Comparison of ENCODE assay signal across 33 cellular contexts in the genomic region with DNA sequence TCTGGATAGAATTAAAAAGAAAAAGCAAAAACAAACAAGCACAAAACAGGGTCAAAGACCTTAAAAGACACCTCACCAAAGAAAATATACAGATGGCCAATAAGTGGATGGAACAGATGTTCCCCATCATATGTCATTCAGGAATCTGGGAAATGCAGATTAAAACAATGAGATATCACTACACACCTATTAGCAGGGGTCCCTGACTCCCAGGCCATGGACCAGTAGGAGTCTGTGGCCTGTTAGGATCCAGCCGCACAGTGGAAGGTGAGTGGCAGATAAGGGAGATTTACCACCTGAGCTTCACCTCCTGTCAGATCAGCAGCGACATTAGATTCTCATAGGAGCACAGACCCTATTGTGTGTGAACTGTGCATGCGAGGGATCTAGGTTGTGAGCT.
DNase-seq lines count a peak whose midpoint lies in the region; FAIRE-seq and TF ChIP-seq lines count a peak whose summit lies in the region.
"Had no signal": no experiment of that assay in that cellular context is flagged by ENCODE, and none has a peak within 500 bp of the region (broad histone marks: within the 10 kb centered on the region; RNA-seq: fewer than 3 reads in every experiment).

No MANE protein-coding gene starts in this region.

- H3K4ac ChIP-seq in H1 (replicated peaks; ENCODE audit: insufficient read length, low read depth, low read length), result no peak overlapping the region

- no peak for TF ChIP-seq POLR2A in H1 (IDR thresholded peaks at IDR 0.05; ENCODE audit: control extremely low read depth in 1 of 2, low read depth in 2 of 2, low read length in 2 of 2)

- no peak for FAIRE-seq in H1 (lab: Jason Lieb, UNC)
- FAIRE-seq: A204.1, A549, D721Med had no signal

- no peak overlapping the region for H3K56ac ChIP-seq in H1 (replicated peaks; ENCODE audit: insufficient read length, low read depth, low read length)

- no peak overlapping the region for H4K8ac ChIP-seq in H1 (ENCODE audit: extremely low read depth, insufficient read depth, low read length)

- H3K27ac ChIP-seq in H1 (ENCODE audit: low read depth, low read length), result no peak overlapping the region
- H3K27ac ChIP-seq: 22Rv1; A549; BLaER1; BLaER1 treated with 17β-estradiol and CSF1 and Interleukin-3, amounts not matched to agents 10 nM and 100 nM; C4-2B had no signal

- WGBS in H1 (ENCODE audit: extremely low coverage in 1 of 2, insufficient coverage in 1 of 2, insufficient read length in 1 of 2, insufficient replicate concordance in 2 of 2, low coverage in 1 of 2, low lambda C conversion rate in 2 of 2, missing lambda C conversion rate in 1 of 2), 2 experiments, result 90% methylated on average over 3 of the region's 3 CpGs; no CpG with 5 or more reads in 1 of the 2 experiments

- H3K9ac ChIP-seq in H1 (replicated peaks in 1 of 4; ENCODE audit: extremely low read depth in 1 of 4, low read depth in 3 of 4, low read length in 3 of 4), result no peak overlapping the region
- H3K9ac ChIP-seq: BLaER1; BLaER1 treated with 17β-estradiol and CSF1 and Interleukin-3, amounts not matched to agents 10 nM and 100 nM had no signal

- no peak overlapping the region for H2BK120ac ChIP-seq in H1 (replicated peaks; ENCODE audit: low read depth, low read length)

- peak overlapping the region; percentile 7; the same call in 1 of the 2 replicates for H2BK20ac ChIP-seq in H1 (ENCODE audit: low read length)

- H3K79me2 ChIP-seq in H1 (ENCODE audit: control insufficient read depth in 1 of 2, insufficient read depth in 2 of 2, low read length in 2 of 2), result 0 out of 4 replicates have a peak, but pooled peaks cover 0 to 4% of the 10 kb centered on the region in 2 experiments

- H3K36me3 ChIP-seq in H1 (ENCODE audit: control insufficient read depth in 2 of 4, insufficient read depth in 4 of 4, low read length in 3 of 4), result no peaks in the 10 kb centered on the region
- H3K36me3 ChIP-seq: BE2C; BLaER1; BLaER1 treated with 17β-estradiol and CSF1 and Interleukin-3, amounts not matched to agents 10 nM and 100 nM had no signal

- TF ChIP-seq RAD21 in H1 (IDR thresholded peaks at IDR 0.05 in 1 of 2, conservative IDR thresholded peaks at IDR 0.05 in 1 of 2; ENCODE audit: low read depth in 2 of 2, low read length in 2 of 2), result no peak

- H3K27me3 ChIP-seq in H1 (replicated peaks in 1 of 4; ENCODE audit: control insufficient read depth in 3 of 4, extremely low read depth in 1 of 4, insufficient read depth in 3 of 4, low read length in 3 of 4), result no peaks in the 10 kb centered on the region
- H3K27me3 ChIP-seq: BE2C; BLaER1; BLaER1 treated with 17β-estradiol and CSF1 and Interleukin-3, amounts not matched to agents 10 nM and 100 nM had no signal

- 0 out of 2 replicates have a peak overlapping the region, but pooled peaks have one; percentile 86 for H2AK5ac ChIP-seq in H1 (ENCODE audit: low read depth, low read length)

- no peaks in the 10 kb centered on the region for H3K9me3 ChIP-seq in H1 (ENCODE audit: insufficient read depth in 2 of 2, low read depth in 1 of 2, low read length in 1 of 2)
- H3K9me3 ChIP-seq: A549, BE2C, Caco-2 had no signal

- no peak overlapping the region for H3K4me2 ChIP-seq in H1 (ENCODE audit: insufficient read depth in 1 of 2, low read depth in 2 of 2, low read length in 2 of 2)
- H3K4me2 ChIP-seq: A549; BLaER1; BLaER1 treated with 17β-estradiol and CSF1 and Interleukin-3, amounts not matched to agents 10 nM and 100 nM had no signal

- no peak overlapping the region for H2AFZ ChIP-seq in H1 (ENCODE audit: low read length)

- no peak overlapping the region for H2BK15ac ChIP-seq in H1 (ENCODE audit: low read length)

- DNase-seq in NCI-H82 (lab: John Stamatoyannopoulos, UW), result peak; percentile 46
- no peak for DNase-seq in NCI-H82 treated with DMSO at 0.1 percent for 48 hours (lab: John Stamatoyannopoulos, UW; ENCODE audit: unreplicated experiment)
- peak; percentile 87 for DNase-seq in SK-N-DZ (ENCODE audit: low spot score)
- DNase-seq in H1 (ENCODE audit: low read depth in 1 of 2, low spot score in 2 of 2), result no peak
- DNase-seq in mesenteric fat pad (ENCODE audit: low spot score), result no peak
- no peak for DNase-seq in germinal center (ENCODE audit: low spot score)
- DNase-seq: 8988T; ACHN; AML-193; BE2C; C1 segment of cervical spinal cord; Caco-2; Calu3; CD4-positive, alpha-beta memory T cell; CD4-positive, alpha-beta T cell; CD4-positive, CD25-positive, alpha-beta regulatory T cell; CD8-positive, alpha-beta memory T cell; CD8-positive, alpha-beta T cell; COR-L47; DMS 273 treated with DMSO at 0.1 percent for 48 hours; DMS153; DMS53; DMS79; DMS79 treated with DMSO at 0.1 percent for 48 hours; DND-41; EL had no signal

- TF ChIP-seq CTCF in H1 (IDR thresholded peaks at IDR 0.05; ENCODE audit: control extremely low read depth in 1 of 3, insufficient read depth in 1 of 3, low read depth in 1 of 3, low read length in 3 of 3), result no peak

- H3K23me2 ChIP-seq in H1 (ENCODE audit: low read depth, low read length), result no peaks in the 10 kb centered on the region

- H2BK12ac ChIP-seq in H1 (ENCODE audit: low read depth, low read length), result no peak overlapping the region

- H3K79me1 ChIP-seq in H1 (ENCODE audit: low read depth, low read length), result no peaks in the 10 kb centered on the region

- H3K4me3 ChIP-seq in H1 (ENCODE audit: extremely low read depth in 1 of 4, insufficient read depth in 2 of 4, low read depth in 3 of 4, low read length in 4 of 4), result no peak overlapping the region
- H3K4me3 ChIP-seq: A549; BLaER1; BLaER1 treated with 17β-estradiol and CSF1 and Interleukin-3, amounts not matched to agents 10 nM and 100 nM had no signal

- H3K23ac ChIP-seq in H1 (ENCODE audit: insufficient read length), result no peak overlapping the region

- TF ChIP-seq EP300 in H1 (IDR thresholded peaks at IDR 0.05; ENCODE audit: borderline replicate concordance in 1 of 2, low read depth in 2 of 2, low read length in 2 of 2), result no peak

- no peak overlapping the region for H4K91ac ChIP-seq in H1 (replicated peaks; ENCODE audit: insufficient read length, low read length)

- peaks cover 10 to 16% (median 13%) of the 10 kb centered on the region in 4 experiments for H3K4me1 ChIP-seq in H1 (replicated peaks in 1 of 4; ENCODE audit: control insufficient read depth in 3 of 4, insufficient read depth in 4 of 4, low read length in 3 of 4)
- H3K4me1 ChIP-seq: A549; BE2C; BLaER1; BLaER1 treated with 17β-estradiol and CSF1 and Interleukin-3, amounts not matched to agents 10 nM and 100 nM; Caco-2 had no signal

- no peak overlapping the region for H3K18ac ChIP-seq in H1 (ENCODE audit: extremely low read depth, low read length)

- no peak overlapping the region for H3K14ac ChIP-seq in H1 (ENCODE audit: insufficient read length)

- H4K5ac ChIP-seq in H1 (ENCODE audit: insufficient read length, low read depth, low read length), result no peak overlapping the region

- POLR2A ChIA-PET in H1 (lab: Charles Lee; ENCODE audit: partially characterized antibody), result no interaction called here

- CTCF ChIA-PET in H1 (lab: Charles Lee; ENCODE audit: partially characterized antibody), result no interaction called here

- H4K20me1 ChIP-seq in H1 (replicated peaks in 1 of 2; ENCODE audit: control insufficient read depth in 1 of 2, insufficient read depth in 2 of 2, low read length in 2 of 2), result no peaks in the 10 kb centered on the region
- H4K20me1 ChIP-seq: BLaER1; BLaER1 treated with 17β-estradiol and CSF1 and Interleukin-3, amounts not matched to agents 10 nM and 100 nM had no signal

- H2BK5ac ChIP-seq in H1 (ENCODE audit: low read depth, low read length), result no peak overlapping the region

Comparison
In these comparisons a context has a peak if more than half of its experiments do, and no peak if none do; other contexts are left out.
1. DNase-seq: peak in NCI-H82 (single experiment) and SK-N-DZ (single experiment); none in NCI-H82 treated with DMSO at 0.1 percent for 48 hours (single experiment), H1 (0 of 2), mesenteric fat pad (single experiment) and germinal center (single experiment).